Comparison of ENCODE assay signal across 9 cellular contexts in genomic region chr10:30431435-30431911, GRCh38. TPM values are rescaled to one million over a fixed set of nuclear protein-coding genes. Genes with fewer than 3 reads are reported as not detected.
A peak's percentile ranks its signal among the peaks of the same experiment; 100 is the strongest.
DNase-seq lines count a peak whose midpoint lies in the region; ATAC-seq and TF ChIP-seq lines count a peak whose summit lies in the region.
"Had no signal": no experiment of that assay in that cellular context is flagged by ENCODE, and none has a peak within 500 bp of the region (broad histone marks: within the 10 kb centered on the region; RNA-seq: fewer than 3 reads in every experiment).

No MANE protein-coding gene starts in this region.

- peak in 1 of 2 donors; percentile 60 for TF ChIP-seq POLR2A in heart left ventricle (IDR thresholded peaks at IDR 0.05)

- no peaks in the 10 kb centered on the region for H3K27me3 ChIP-seq in heart left ventricle
- H3K27me3 ChIP-seq in duodenal mucosa (ENCODE audit: control insufficient read depth in 1 of 2, insufficient read depth in 2 of 2, low read length in 2 of 2), result no peaks in the 10 kb centered on the region

- H3K36me3 ChIP-seq in heart left ventricle, result no peaks in the 10 kb centered on the region
- H3K36me3 ChIP-seq in duodenal mucosa (ENCODE audit: control insufficient read depth in 1 of 2, insufficient read depth in 2 of 2, low read length in 2 of 2), result no peaks in the 10 kb centered on the region

- peak overlapping the region in 1 of 2 donors; percentile 12 for H3K9ac ChIP-seq in duodenal mucosa (ENCODE audit: low read depth in 1 of 2, low read length in 2 of 2)

- H3K4me1 ChIP-seq in heart left ventricle (peaks cover 0 to 56% (median 31%) of the 10 kb centered on the region in 12 donors), duodenal mucosa (ENCODE audit: control insufficient read depth in 1 of 2, insufficient read depth in 2 of 2, low read length in 2 of 2) (peaks cover 30 to 45% of the 10 kb centered on the region in 2 donors)

- TF ChIP-seq CTCF in heart left ventricle (IDR thresholded peaks at IDR 0.05) (no peak), natural killer cell (IDR thresholded peaks at IDR 0.05) (no peak)

- DNase-seq in heart left ventricle (peak; percentile 47 to 73 (median 57)), cardiac septum (ENCODE audit: low spot score) (no peak), natural killer cell (no peak), GF-D8 (lab: John Stamatoyannopoulos, UW) (no peak), GOT3 (lab: John Stamatoyannopoulos, UW) (no peak)
- DNase-seq: occipital lobe had no signal

- 6 to 14% (median 8%) methylated on average over 15 to 17 of the region's 17 CpGs for WGBS in heart left ventricle, 4 donors

- H3K9me3 ChIP-seq in heart left ventricle, result no peaks in the 10 kb centered on the region
- H3K9me3 ChIP-seq in duodenal mucosa (ENCODE audit: control insufficient read depth in 1 of 2, low read length in 2 of 2), result no peaks in the 10 kb centered on the region

- peak overlapping the region; percentile 63 for H3K4me3 Mint-ChIP-seq in natural killer cell

- H3K4me1 Mint-ChIP-seq in natural killer cell, result peaks cover 26 to 39% of the 10 kb centered on the region in 2 donors

- no peaks in the 10 kb centered on the region for H3K36me3 Mint-ChIP-seq in natural killer cell

- intact Hi-C loops in heart left ventricle (cut with DNase I), result no loop called here
- intact Hi-C loops in cardiac septum (cut with DNase I), result loop anchor here (5.0 kb wide), 1 partner anchor 151 kb away; no protein-coding TSS in a partner anchor
- intact Hi-C loops in natural killer cell (cut with micrococcal nuclease), result no loop called here

- H3K27me3 Mint-ChIP-seq in natural killer cell (ENCODE audit: low read depth in 2 of 2), result no peaks in the 10 kb centered on the region

- peak overlapping the region; percentile 23 to 93 for H3K27ac Mint-ChIP-seq in natural killer cell

- peak overlapping the region; percentile 62 to 100 (median 98) for H3K27ac ChIP-seq in heart left ventricle
- peak overlapping the region; percentile 1 for H3K27ac ChIP-seq in duodenal mucosa (ENCODE audit: low read depth, low read length)

- H3K4me3 ChIP-seq in heart left ventricle (peak overlapping the region in 10 of 12 donors; percentile 10 to 43 (median 30)), duodenal mucosa (ENCODE audit: low read depth in 1 of 2, low read length in 2 of 2) (peak overlapping the region in 1 of 2 donors; percentile 24)

- H3K9me3 Mint-ChIP-seq in natural killer cell, result no peaks in the 10 kb centered on the region

- peak in 1 of 4 donors; percentile 17 for ATAC-seq in heart left ventricle
- ATAC-seq in natural killer cell, result no peak
- ATAC-seq in GM19328 (IDR thresholded peaks at IDR 0.05; ENCODE audit: unreplicated experiment), result no peak
- no peak for ATAC-seq in GM18870 (IDR thresholded peaks at IDR 0.05; ENCODE audit: unreplicated experiment)

RNA-seq across cellular contexts. Expression of gene MAP3K8, which starts 2.5 kb away (rescaled TPM):
- total RNA-seq in heart left ventricle, result 10 to 100 TPM in 3 of 9 donors, 1 to 10 TPM in 6; 4.2 to 39.0 (median 5.8) TPM
- 1 to 10 TPM; 3.6 to 6.0 TPM for polyA plus RNA-seq in heart left ventricle
- 6.1 TPM for total RNA-seq in cardiac septum
- total RNA-seq in natural killer cell, result 100 to 1,000 TPM; 200 to 244 (median 236) TPM

Comparison
In these comparisons a context has a peak if more than half of its experiments do, and no peak if none do; other contexts are left out.
1. DNase-seq: peak in heart left ventricle (5 of 5); none in cardiac septum (single experiment), natural killer cell (single experiment), GF-D8 (single experiment) and GOT3 (single experiment).
2. RNA of gene MAP3K8, which starts 2.5 kb away (total RNA-seq): 200 to 244 TPM in natural killer cell; 6.1 TPM in cardiac septum (single experiment) and 4.2 to 39.0 TPM in heart left ventricle; every median in the first group is over 4 times any median in the second.